In the genomic region with DNA sequence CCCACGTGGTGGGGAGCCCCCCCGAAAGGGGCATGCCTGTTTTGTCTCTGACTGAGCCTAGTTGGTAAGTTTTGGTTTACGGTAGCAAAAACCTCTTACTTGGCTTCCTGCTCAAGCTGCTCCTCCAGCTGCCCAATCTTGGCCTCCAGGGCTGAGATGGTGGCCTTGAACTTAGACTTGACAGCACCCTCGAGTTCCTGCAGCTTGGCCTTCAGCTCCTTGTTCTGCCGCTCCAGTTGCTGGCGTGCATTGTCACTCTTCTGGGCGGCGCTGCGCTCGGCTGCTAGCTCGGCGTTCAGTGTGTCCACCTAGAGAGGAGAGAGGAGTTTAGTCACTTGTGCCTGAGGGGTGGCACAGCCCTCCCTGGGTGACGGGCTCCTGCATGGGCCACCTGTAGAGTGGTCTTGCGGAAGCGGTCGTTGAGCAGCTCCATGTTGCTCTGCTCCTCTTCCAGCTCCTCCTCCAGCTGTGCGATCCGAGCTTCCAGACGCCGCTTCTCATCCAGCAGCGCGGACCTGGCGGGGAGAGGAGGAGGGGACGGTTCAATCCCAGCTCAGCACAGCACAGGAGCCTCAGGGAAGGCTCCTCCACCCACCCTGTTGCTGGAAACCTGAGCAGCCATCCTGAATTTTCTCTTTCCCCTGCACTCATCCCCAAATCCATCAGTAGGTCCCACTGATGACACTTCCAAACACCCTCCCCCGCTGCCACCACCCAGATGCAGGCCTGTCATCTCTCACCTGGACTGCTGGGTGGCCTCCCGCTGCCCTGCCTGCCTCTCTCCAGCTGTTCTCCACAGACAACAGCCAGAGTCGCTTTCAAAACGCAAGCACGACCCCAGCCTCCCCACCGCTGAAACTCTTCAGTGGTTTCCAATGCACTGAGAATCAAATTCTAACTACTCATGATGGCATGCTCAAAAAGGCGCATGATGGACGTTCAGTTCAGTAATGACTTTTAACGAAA, we compare ENCODE assay signal across 14 cellular contexts. TPM values are rescaled to one million over a fixed set of nuclear protein-coding genes. Genes with fewer than 3 reads are reported as not detected.
DNase-seq lines count a peak whose midpoint lies in the region; ATAC-seq, FAIRE-seq and TF ChIP-seq lines count a peak whose summit lies in the region.
"Had no signal": no experiment of that assay in that cellular context is flagged by ENCODE, and none has a peak within 500 bp of the region (broad histone marks: within the 10 kb centered on the region; RNA-seq: fewer than 3 reads in every experiment).

No MANE protein-coding gene starts in this region.

- TF ChIP-seq CTCF in K562 (IDR thresholded peaks at IDR 0.05 in 2 of 3, conservative IDR thresholded peaks at IDR 0.05 in 1 of 3; ENCODE audit: insufficient read depth in 2 of 3, low read depth in 1 of 3, low read length in 3 of 3) = no peak
- no peak for TF ChIP-seq CTCF in stomach (IDR thresholded peaks at IDR 0.05)

- H3K4me3 ChIP-seq in GM23248 (peak overlapping the region; percentile 11; the same call in 1 of the 2 replicates), K562 (no peak overlapping the region), stomach (no peak overlapping the region)
- H3K4me3 ChIP-seq: Peyer's patch had no signal

- H4K20me1 ChIP-seq in GM23248 (ENCODE audit: insufficient read depth) (no peaks in the 10 kb centered on the region), K562 (replicated peaks; ENCODE audit: control insufficient read depth, insufficient read depth, low read length) (no peaks in the 10 kb centered on the region)

- WGBS in GM23248 (ENCODE audit: low coverage in 1 of 2, low lambda C conversion rate in 2 of 2, missing lambda C conversion rate in 2 of 2), 2 experiments = 54 to 60% methylated on average over 33 of the region's 33 CpGs
- WGBS in K562 (ENCODE audit: insufficient coverage, low coverage, missing lambda C conversion rate) = 88% methylated on average over 14 of the region's 33 CpGs
- WGBS in stomach, 5 donors = 88 to 94% (median 91%) methylated on average over 32 to 33 of the region's 33 CpGs

- H3K36me3 ChIP-seq in GM23248 (ENCODE audit: low read depth) = peaks cover 23% of the 10 kb centered on the region
- H3K36me3 ChIP-seq in K562 (ENCODE audit: control insufficient read depth, insufficient read depth, low read length) = peaks cover 98% of the 10 kb centered on the region
- peaks cover 29 to 94% (median 86%) of the 10 kb centered on the region in 4 donors for H3K36me3 ChIP-seq in stomach

- ATAC-seq in K562 (no peak), HG03108 (IDR thresholded peaks at IDR 0.05; ENCODE audit: unreplicated experiment) (no peak), left colon (no peak)

- TF ChIP-seq RAD21 in K562 (CRISPR knock-in tag; conservative IDR thresholded peaks at IDR 0.05 in 1 of 2, IDR thresholded peaks at IDR 0.05 in 1 of 2) = no peak

- H3K9me1 ChIP-seq in K562 (ENCODE audit: control insufficient read depth, insufficient read depth, low read length) = no peaks in the 10 kb centered on the region

- CTCF ChIA-PET in K562 (lab: Yijun Ruan, JAX; ENCODE audit: low intra/inter-chr PET ratio) = no interaction called here

- H3K9me2 ChIP-seq in GM23248 (ENCODE audit: insufficient read depth) = no peaks in the 10 kb centered on the region

- H2AFZ ChIP-seq in GM23248 (no peak overlapping the region), K562 (ENCODE audit: low read depth, low read length) (no peak overlapping the region)

- TF ChIP-seq POLR2A in K562 (conservative IDR thresholded peaks at IDR 0.05) = no peak
- TF ChIP-seq POLR2A in stomach (IDR thresholded peaks at IDR 0.05) = no peak

- H3K4me1 ChIP-seq in GM23248 (ENCODE audit: insufficient read depth) (peaks cover 24% of the 10 kb centered on the region), K562 (replicated peaks in 1 of 2; ENCODE audit: control insufficient read depth in 2 of 2, insufficient read depth in 2 of 2, low read length in 2 of 2) (no peaks in the 10 kb centered on the region), stomach (peaks cover 0 to 21% (median 16%) of the 10 kb centered on the region in 4 donors)

- H3K27me3 ChIP-seq in GM23248 (replicated peaks; ENCODE audit: insufficient read depth) (no peaks in the 10 kb centered on the region), K562 (ENCODE audit: control insufficient read depth in 2 of 2, insufficient read depth in 2 of 2, low read length in 2 of 2) (no peaks in the 10 kb centered on the region), layer of hippocampus (ENCODE audit: control insufficient read depth, insufficient read depth, low read length) (no peaks in the 10 kb centered on the region), stomach (no peaks in the 10 kb centered on the region)
- H3K27me3 ChIP-seq: Peyer's patch had no signal

- no peak for FAIRE-seq in K562 (lab: Jason Lieb, UNC)

- in situ Hi-C loops in GM23248 (cut with MboI) = no loop called here
- in situ Hi-C loops in K562 (cut with MboI) = no loop called here

- intact Hi-C loops in K562 (cut with micrococcal nuclease) (no loop called here), stomach (cut with DNase I; ENCODE audit: low total_unique reads) (no loop called here), left colon (cut with DNase I, micrococcal nuclease) (no loop called here)

- no peak for TF ChIP-seq EP300 in K562 (IDR thresholded peaks at IDR 0.05; ENCODE audit: low read length)
- TF ChIP-seq EP300 in stomach (IDR thresholded peaks at IDR 0.05) = no peak

- peak overlapping the region; percentile 85 for H3K27ac ChIP-seq in GM23248
- no peak overlapping the region for H3K27ac ChIP-seq in K562 (ENCODE audit: extremely low read depth, low read depth, low read length)
- peak overlapping the region; percentile 16 for H3K27ac ChIP-seq in layer of hippocampus (ENCODE audit: low read depth, low read length)
- H3K27ac ChIP-seq in stomach = peak overlapping the region in 4 of 5 donors; percentile 38 to 76 (median 50)

- H3K9ac ChIP-seq in GM23248 (peak overlapping the region; percentile 63), K562 (ENCODE audit: insufficient read depth in 1 of 2, low read depth in 2 of 2, low read length in 2 of 2) (no peak overlapping the region)

- no TSS peak for BruUV-seq in K562 (replicated peaks; lab: Mats Ljungman, UMichigan)

- H3K9me3 ChIP-seq in GM23248 (ENCODE audit: low read depth) (no peaks in the 10 kb centered on the region), K562 (replicated peaks; ENCODE audit: control insufficient read depth, insufficient read depth, low read depth, low read length) (peaks cover 7% of the 10 kb centered on the region), stomach (peaks cover 0 to 9% (median 0%) of the 10 kb centered on the region in 4 donors)
- H3K9me3 ChIP-seq: Peyer's patch had no signal

- peaks cover 64% of the 10 kb centered on the region for H3F3A ChIP-seq in GM23248 (ENCODE audit: insufficient read depth)

- peak overlapping the region; percentile 18 for H3K4me2 ChIP-seq in GM23248 (ENCODE audit: unreplicated experiment)
- no peak overlapping the region for H3K4me2 ChIP-seq in K562 (ENCODE audit: insufficient read depth, low read length)

- peaks cover 11% of the 10 kb centered on the region; the same call in 1 of the 2 replicates for H3K79me2 ChIP-seq in GM23248 (ENCODE audit: insufficient read depth)
- H3K79me2 ChIP-seq in K562 (ENCODE audit: control insufficient read depth, insufficient read depth, low read length) = no peaks in the 10 kb centered on the region

- POLR2A ChIA-PET in K562 (lab: Yijun Ruan, JAX) = no interaction called here

- DNase-seq in GM23248 (no peak), K562 (ENCODE audit: extremely low read depth in 1 of 4, low spot score in 3 of 4) (no peak), stomach (no peak), left colon (no peak)
- no peak for DNase-seq in stimulated activated CD4-positive, alpha-beta T cell treated with anti-CD3 and anti-CD28 coated beads, Interleukin-2, amount 100 ng/mL, for 48 hours
- DNase-seq in stimulated activated CD4-positive, alpha-beta T cell treated with anti-CD3 and anti-CD28 coated beads, Interleukin-4, amount 100 ng/mL, for 24 hours = no peak
- DNase-seq: activated effector memory CD4-positive, alpha-beta T cell treated with anti-CD3 and anti-CD28 coated beads, Interleukin-2, amount 50 U/mL, for 16 hours; dermis blood vessel endothelial cell; GDM1; GOT3; kidney glomerular epithelial cell had no signal

TF ChIP-seq in K562, 482 proteins besides CTCF, POLR2A, EP300 and RAD21:
- peak; percentile 54; the same call in 1 of the 2 replicates for TF ChIP-seq POLR2G (IDR thresholded peaks at IDR 0.05; ENCODE audit: low read depth, low read length)
- no peak for TF ChIP-seq EP400 (IDR thresholded peaks at IDR 0.05)

RNA-seq across cellular contexts. Expression of a gene that starts 44.6 kb away (rescaled TPM):
- 74.9 and 76.4 TPM in 2 replicates for total RNA-seq in GM23248 (2014; rRNA removed; shearing (Covaris generic))
- polyA plus RNA-seq in GM23248 (2016; fragmentation: Nextera tagmentation; extraction: Ambion mirVana) = 105 and 111 TPM in 2 replicates
- 67.3 and 150 TPM in 2 replicates for total RNA-seq in K562 (2011; cell fraction: chromatin; rRNA removed; ENCODE audit: low replicate concordance)
- 50.3 and 51.5 TPM in 2 replicates for total RNA-seq in K562 (2011; cell fraction: nucleolus; rRNA removed)
- total RNA-seq in K562 (2011; cell fraction: nucleoplasm; rRNA removed) = 71.7 and 72.9 TPM in 2 replicates
- 17.3 and 19.0 TPM in 2 replicates for total RNA-seq in K562 (2014; rRNA removed)
- 21.1 and 25.3 TPM in 2 replicates for total RNA-seq in K562 (2014; rRNA removed; fragmentation: Illumina TruSeq; extraction: Trizol)
- 22.7 and 23.7 TPM in 2 replicates for total RNA-seq in K562 (2015; rRNA removed; fragmentation: Illumina TruSeq; extraction: Trizol)
- 23.5 and 26.6 TPM in 2 replicates for total RNA-seq in K562 (2021)
- 29.1 and 30.5 TPM in 2 replicates for polyA plus RNA-seq in K562 (2011; rRNA removed)
- 29.5 and 36.3 TPM in 2 replicates for polyA plus RNA-seq in K562 (2011; cell fraction: cytosol; rRNA removed)
- polyA plus RNA-seq in K562 (2011; cell fraction: nucleus; rRNA removed) = 70.1 and 75.1 TPM in 2 replicates
- polyA plus RNA-seq in K562 (2012) = 19.6 and 20.6 TPM in 2 replicates
- 26.9 and 28.6 TPM in 2 replicates for polyA plus RNA-seq in K562 (2014; fragmentation: Illumina TruSeq; extraction: Trizol)
- polyA plus RNA-seq in K562 (2014; fragmentation: Nextera tagmentation; extraction: Ambion mirVana) = 1 to 10 TPM in 1 of 2 experiments, under 1 TPM in 1; 0.86 to 2.0 TPM
- polyA plus RNA-seq in K562 (2014; rRNA removed) = 29.2 and 38.7 TPM in 2 replicates
- polyA minus RNA-seq in K562 (2011; rRNA and poly(A)+ RNA removed) = 29.0 and 31.7 TPM in 2 replicates
- 10.7 and 14.2 TPM in 2 replicates for polyA minus RNA-seq in K562 (2011; cell fraction: cytosol; rRNA and poly(A)+ RNA removed)
- polyA minus RNA-seq in K562 (2011; cell fraction: nucleus; rRNA and poly(A)+ RNA removed) = 28.3 and 50.1 TPM in 2 replicates
- total RNA-seq in stomach = 100 to 1,000 TPM in 1 of 5 donors, 10 to 100 TPM in 4; 12.8 to 102 (median 63.8) TPM
- polyA plus RNA-seq in stomach = 10 to 100 TPM; 17.6 to 31.9 (median 26.3) TPM
- 10 to 100 TPM; 52.0 to 65.4 TPM for total RNA-seq in left colon
